1 cellular context compared by ENCODE assay signal in genomic region chr15:25858952-25859760, GRCh38.
TF ChIP-seq lines count a peak whose summit lies in the region.

No MANE protein-coding gene starts in this region.

TF ChIP-seq in IMR-90, 13 proteins besides CTCF, POLR2A, EP300 and RAD21:
- TF ChIP-seq CEBPB (IDR thresholded peaks at IDR 0.05; ENCODE audit: low read depth, low read length) (no peak), MXI1 (IDR thresholded peaks at IDR 0.05; ENCODE audit: borderline replicate concordance, low read depth, low read length) (no peak), FOS (IDR thresholded peaks at IDR 0.05; ENCODE audit: low read depth, low read length) (no peak), RCOR1 (IDR thresholded peaks at IDR 0.05; ENCODE audit: insufficient replicate concordance, low read length) (no peak), MAZ (IDR thresholded peaks at IDR 0.05; ENCODE audit: borderline replicate concordance, low read depth, low read length) (no peak), USF2 (IDR thresholded peaks at IDR 0.05; ENCODE audit: low read depth, low read length) (no peak), RFX5 (IDR thresholded peaks at IDR 0.05; ENCODE audit: low read depth, low read length) (no peak), MAFK (IDR thresholded peaks at IDR 0.05; ENCODE audit: low read depth, low read length) (no peak), SMC3 (IDR thresholded peaks at IDR 0.05; ENCODE audit: low read depth, low read length) (no peak), BHLHE40 (IDR thresholded peaks at IDR 0.05; ENCODE audit: low read depth, low read length) (no peak), NFE2L2 (IDR thresholded peaks at IDR 0.05; ENCODE audit: low read depth, low read length) (no peak), CHD1 (IDR thresholded peaks at IDR 0.05; ENCODE audit: low read depth, low read length) (no peak)
- TF ChIP-seq, protein P1, sequence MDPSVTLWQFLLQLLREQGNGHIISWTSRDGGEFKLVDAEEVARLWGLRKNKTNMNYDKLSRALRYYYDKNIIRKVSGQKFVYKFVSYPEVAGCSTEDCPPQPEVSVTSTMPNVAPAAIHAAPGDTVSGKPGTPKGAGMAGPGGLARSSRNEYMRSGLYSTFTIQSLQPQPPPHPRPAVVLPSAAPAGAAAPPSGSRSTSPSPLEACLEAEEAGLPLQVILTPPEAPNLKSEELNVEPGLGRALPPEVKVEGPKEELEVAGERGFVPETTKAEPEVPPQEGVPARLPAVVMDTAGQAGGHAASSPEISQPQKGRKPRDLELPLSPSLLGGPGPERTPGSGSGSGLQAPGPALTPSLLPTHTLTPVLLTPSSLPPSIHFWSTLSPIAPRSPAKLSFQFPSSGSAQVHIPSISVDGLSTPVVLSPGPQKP (IDR thresholded peaks at IDR 0.05; ENCODE audit: borderline replicate concordance, low read depth, low read length) = no peak
